8 cellular contexts compared by ENCODE assay signal in genomic region chr6:13712485-13712990, GRCh38. TPM values are rescaled to one million over a fixed set of nuclear protein-coding genes. Genes with fewer than 3 reads are reported as not detected.
DNase-seq lines count a peak whose midpoint lies in the region; ATAC-seq and TF ChIP-seq lines count a peak whose summit lies in the region.

No MANE protein-coding gene starts in this region.

- peak; percentile 52 for DNase-seq in NOMO-1 treated with DMSO at 0.1 percent for 48 hours (lab: John Stamatoyannopoulos, UW; ENCODE audit: unreplicated experiment)
- no peak for DNase-seq in dorsolateral prefrontal cortex
- no peak for DNase-seq in HK-2 (ENCODE audit: unreplicated experiment)
- no peak for DNase-seq in NCI-H510A treated with DMSO at 0.1 percent for 48 hours (lab: John Stamatoyannopoulos, UW)

- H3K36me3 ChIP-seq in ES-I3 (ENCODE audit: insufficient read depth, low read length) (no peaks in the 10 kb centered on the region), mucosa of rectum (ENCODE audit: control insufficient read depth in 2 of 2, insufficient read depth in 2 of 2, low read length in 2 of 2) (no peaks in the 10 kb centered on the region)

- H3K9me3 ChIP-seq in ES-I3 (ENCODE audit: control insufficient read depth, insufficient read depth, low read length): no peaks in the 10 kb centered on the region; the same call in 1 of the 2 replicates
- H3K9me3 ChIP-seq in mucosa of rectum (ENCODE audit: control insufficient read depth in 2 of 2, low read length in 2 of 2): no peaks in the 10 kb centered on the region

- H3K27me3 ChIP-seq in dorsolateral prefrontal cortex: no peaks in the 10 kb centered on the region
- H3K27me3 ChIP-seq in mucosa of rectum (ENCODE audit: control insufficient read depth in 2 of 2, insufficient read depth in 2 of 2, low read length in 2 of 2): no peaks in the 10 kb centered on the region

- no peak for TF ChIP-seq CTCF in dorsolateral prefrontal cortex (IDR thresholded peaks at IDR 0.05 in 54 of 56, conservative IDR thresholded peaks at IDR 0.05 in 2 of 56; ENCODE audit: low read depth in 1 of 56, partially characterized antibody in 56 of 56)

- H3K4me1 ChIP-seq in ES-I3 (ENCODE audit: insufficient read depth, low read length) (0 out of 2 replicates have a peak, but pooled peaks cover 5% of the 10 kb centered on the region), mucosa of rectum (ENCODE audit: control insufficient read depth in 2 of 2, insufficient read depth in 2 of 2, low read length in 2 of 2) (peaks cover 11 to 25% of the 10 kb centered on the region in 2 donors)

- peak overlapping the region; percentile 82 to 99 (median 96) for H3K27ac ChIP-seq in dorsolateral prefrontal cortex
- H3K27ac ChIP-seq in mucosa of rectum (ENCODE audit: low read depth in 2 of 2, low read length in 2 of 2): peak overlapping the region; percentile 92 to 96

- ATAC-seq in GM21717 (IDR thresholded peaks at IDR 0.05; ENCODE audit: unreplicated experiment) (no peak), GM18861 (IDR thresholded peaks at IDR 0.05; ENCODE audit: unreplicated experiment) (no peak)

- H3K9ac ChIP-seq in ES-I3 (ENCODE audit: low read depth, low read length) (peak overlapping the region; percentile 85), mucosa of rectum (ENCODE audit: low read depth in 1 of 2, low read length in 2 of 2) (peak overlapping the region; percentile 87 to 88)

- H3K4me3 ChIP-seq in dorsolateral prefrontal cortex (peak overlapping the region; percentile 52 to 95 (median 80)), mucosa of rectum (ENCODE audit: low read length in 2 of 2) (peak overlapping the region; percentile 93 to 95)

- intact Hi-C loops in dorsolateral prefrontal cortex (cut with DNase I): loop anchor here (5.0 kb wide), 4 partner anchors 55 to 225 kb away; partner anchors contain the start of genes GFOD1 (in 1 of the 2), MCUR1 (in 1 of the 2) and SIRT5 (in 1 of the 2)

RNA-seq across cellular contexts. Expression of gene RANBP9, which starts 0.9 kb away (rescaled TPM):
- total RNA-seq in dorsolateral prefrontal cortex: 10 to 100 TPM; 48.7 to 98.0 (median 80.1) TPM
